In the genomic region with DNA sequence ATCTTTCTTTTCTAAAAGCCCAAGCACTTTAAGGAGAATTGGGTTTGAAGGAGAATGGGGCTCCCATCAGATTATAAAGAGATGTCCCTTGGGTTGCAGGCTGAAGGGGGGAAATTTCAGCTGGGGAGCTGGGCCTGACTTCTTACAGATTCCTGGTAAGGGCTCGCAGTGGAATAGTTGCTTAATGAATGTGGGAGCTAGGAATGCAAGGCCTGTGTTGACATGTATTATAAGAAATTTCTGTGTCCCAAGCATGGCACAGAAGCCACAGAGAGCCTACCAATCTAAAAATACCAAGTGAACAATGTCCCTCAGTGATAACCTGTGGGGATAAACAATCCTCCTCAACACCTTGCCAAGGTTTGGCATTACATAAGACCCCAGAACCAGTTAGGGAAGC, we compare ENCODE assay signal across 26 cellular contexts. TPM values are rescaled to one million over a fixed set of nuclear protein-coding genes. Genes with fewer than 3 reads are reported as not detected.
DNase-seq lines count a peak whose midpoint lies in the region; ATAC-seq, FAIRE-seq and TF ChIP-seq lines count a peak whose summit lies in the region.
"Had no signal": no experiment of that assay in that cellular context is flagged by ENCODE, and none has a peak within 500 bp of the region (broad histone marks: within the 10 kb centered on the region; RNA-seq: fewer than 3 reads in every experiment).

No MANE protein-coding gene starts in this region.

- H3K9me3 ChIP-seq in RWPE2 (ENCODE audit: severe bottlenecking) (no peaks in the 10 kb centered on the region), keratinocyte (ENCODE audit: control insufficient read depth, low read depth, low read length) (no peaks in the 10 kb centered on the region), upper lobe of left lung (no peaks in the 10 kb centered on the region)

- TF ChIP-seq CTCF in AG10803 (conservative IDR thresholded peaks at IDR 0.05; ENCODE audit: low read length) (no peak), RWPE2 (IDR thresholded peaks at IDR 0.05; ENCODE audit: poor library complexity, severe bottlenecking) (no peak), bronchial epithelial cell (IDR thresholded peaks at IDR 0.05; ENCODE audit: insufficient read depth, low read length, severe bottlenecking) (no peak), keratinocyte (optimal IDR thresholded peaks at IDR 0.05 in 1 of 3, IDR thresholded peaks at IDR 0.05 in 1 of 3, conservative IDR thresholded peaks at IDR 0.05 in 1 of 3; ENCODE audit: extremely low read depth in 1 of 3, insufficient read depth in 2 of 3, low read length in 3 of 3) (no peak), upper lobe of left lung (IDR thresholded peaks at IDR 0.05) (no peak)

- H3K27me3 ChIP-seq in RWPE2 (ENCODE audit: insufficient read depth, poor library complexity, severe bottlenecking) = no peaks in the 10 kb centered on the region
- H3K27me3 ChIP-seq in bronchial epithelial cell (ENCODE audit: control insufficient read depth, insufficient read depth, low read length) = no peaks in the 10 kb centered on the region
- no peaks in the 10 kb centered on the region for H3K27me3 ChIP-seq in keratinocyte (ENCODE audit: control insufficient read depth, extremely low read depth, insufficient read depth, low read length)
- H3K27me3 ChIP-seq in upper lobe of left lung = no peaks in the 10 kb centered on the region

- in situ Hi-C loops in G401 (cut with HindIII; ENCODE audit: low sequenced_read_pairs) = no loop called here

- H3K4me3 ChIP-seq in AG10803 (ENCODE audit: low read length) = no peak overlapping the region
- no peak overlapping the region for H3K4me3 ChIP-seq in RWPE2 (ENCODE audit: severe bottlenecking)
- no peak overlapping the region for H3K4me3 ChIP-seq in bronchial epithelial cell (ENCODE audit: low read depth, low read length)
- no peak overlapping the region for H3K4me3 ChIP-seq in keratinocyte (ENCODE audit: control insufficient read depth in 2 of 3, extremely low read depth in 1 of 3, insufficient read depth in 2 of 3, low read depth in 1 of 3, low read length in 3 of 3)
- no peak overlapping the region for H3K4me3 ChIP-seq in upper lobe of left lung
- H3K4me3 ChIP-seq: GM23338, PC-9 had no signal

- no peak overlapping the region for H3K27ac ChIP-seq in RWPE2 (ENCODE audit: poor library complexity, severe bottlenecking)
- H3K27ac ChIP-seq in keratinocyte (ENCODE audit: control insufficient read depth, insufficient read depth, low read length) = no peak overlapping the region
- no peak overlapping the region for H3K27ac ChIP-seq in upper lobe of left lung
- H3K27ac ChIP-seq: 22Rv1, PC-9 had no signal

- TF ChIP-seq EP300 in upper lobe of left lung (IDR thresholded peaks at IDR 0.05) = no peak

- no peaks in the 10 kb centered on the region for H3K79me2 ChIP-seq in keratinocyte (ENCODE audit: control insufficient read depth, insufficient read depth, low read length)

- peak; percentile 6 for DNase-seq in AG10803 (ENCODE audit: low read depth)
- DNase-seq in RWPE2 (ENCODE audit: low spot score) = no peak
- peak; percentile 65 for DNase-seq in bronchial epithelial cell (ENCODE audit: low read depth)
- DNase-seq in keratinocyte (ENCODE audit: low read depth, low spot score) = peak; percentile 5
- DNase-seq in central memory CD4-positive, alpha-beta T cell = no peak
- DNase-seq in upper lobe of left lung = no peak
- DNase-seq in anterior cingulate cortex (lab: John Stamatoyannopoulos, UW) = no peak
- DNase-seq in G401 (ENCODE audit: low spot score) = no peak
- DNase-seq: Calu3; DMS153; DND-41; H9; Karpas-422; NCI-H1105; NCI-H1436 treated with DMSO at 0.1 percent for 48 hours; NCI-H1930; NCI-H2107; NCI-H446 treated with DMSO at 0.1 percent for 48 hours; NCI-H526; NCI-H82; NK-92 treated with Interleukin-12 subunit alpha and Interleukin-12 subunit beta, amount 100 ng/mL, for 24 hours; PC-9; SHP77 had no signal

- dilution Hi-C loops in keratinocyte (cut with MboI; ENCODE audit: extremely low pct_ligation_motif_present, low sequenced_read_pairs) = no loop called here

- H3K36me3 ChIP-seq in RWPE2 (ENCODE audit: low read depth) (no peaks in the 10 kb centered on the region), bronchial epithelial cell (ENCODE audit: control insufficient read depth, insufficient read depth, low read length) (no peaks in the 10 kb centered on the region), keratinocyte (ENCODE audit: control insufficient read depth in 2 of 2, extremely low read depth in 1 of 2, insufficient read depth in 2 of 2, low read length in 2 of 2) (no peaks in the 10 kb centered on the region), upper lobe of left lung (no peaks in the 10 kb centered on the region)

- H3K9ac ChIP-seq in keratinocyte (ENCODE audit: control insufficient read depth, extremely low read depth, insufficient read depth, low read length) = no peak overlapping the region

- peak overlapping the region; percentile 41 for H3K4me2 ChIP-seq in keratinocyte (ENCODE audit: control insufficient read depth, extremely low read depth, insufficient read depth, low read depth, low read length)
- H3K4me2 ChIP-seq: GM23338, PC-9 had no signal

- TF ChIP-seq POLR2A in upper lobe of left lung (IDR thresholded peaks at IDR 0.05) = no peak

- no peaks in the 10 kb centered on the region for H4K20me1 ChIP-seq in keratinocyte (ENCODE audit: control insufficient read depth, extremely low read depth, insufficient read depth, low read length)

- FAIRE-seq in bronchial epithelial cell (lab: Jason Lieb, UNC) (no peak), keratinocyte (lab: Jason Lieb, UNC) (no peak)
- FAIRE-seq: HepG2 had no signal

- H3K9me1 ChIP-seq in keratinocyte (ENCODE audit: control insufficient read depth, extremely low read depth, insufficient read depth, low read length) = no peaks in the 10 kb centered on the region

- H3K4me1 ChIP-seq in RWPE2 (ENCODE audit: insufficient read depth, poor library complexity, severe bottlenecking) (no peaks in the 10 kb centered on the region), keratinocyte (ENCODE audit: control insufficient read depth, extremely low read depth, insufficient read depth, low read length) (no peaks in the 10 kb centered on the region), upper lobe of left lung (no peaks in the 10 kb centered on the region)

- ATAC-seq in RWPE2 (ENCODE audit: low read depth) = peak; percentile 48; the same call in 1 of the 3 replicates
- no peak for ATAC-seq in upper lobe of left lung (ENCODE audit: low FRiP score in 2 of 2)
- ATAC-seq: GM23338, HepG2 had no signal

- 71 to 79% methylated on average over 1 of the region's 1 CpG for WGBS in upper lobe of left lung, 2 donors

- no peak overlapping the region for H2AFZ ChIP-seq in keratinocyte (ENCODE audit: control insufficient read depth, low read length)
- H2AFZ ChIP-seq: GM23338, PC-9 had no signal

RNA-seq across cellular contexts. Expression of a gene that starts 39.3 kb away (rescaled TPM):
- total RNA-seq in bronchial epithelial cell (0.26 and 0.51 TPM in 2 replicates), upper lobe of left lung (1 to 10 TPM in 2 of 6 donors, under 1 TPM in 4; 0.84 to 1.4 (median 0.90) TPM)
- polyA plus RNA-seq in keratinocyte = 0.26 to 0.33 TPM (median 0.27 TPM) in 3 replicates
- polyA plus RNA-seq in keratinocyte (2011; ENCODE audit: low read depth) = 0.67 TPM
- polyA plus RNA-seq in keratinocyte (2011; cell fraction: cytosol; rRNA removed) = 0.10 and 0.27 TPM in 2 replicates
- polyA plus RNA-seq in keratinocyte (2011; cell fraction: nucleus; rRNA removed) = 0.40 and 0.41 TPM in 2 replicates
- 0.07 and 0.13 TPM in 2 replicates for polyA plus RNA-seq in keratinocyte (2012; ENCODE audit: low replicate concordance)
- polyA minus RNA-seq in keratinocyte = 0.56 to 1.5 TPM (median 1.0 TPM) in 3 replicates
- polyA minus RNA-seq in keratinocyte (2011; cell fraction: cytosol; rRNA and poly(A)+ RNA removed) = 0.38 TPM
- polyA minus RNA-seq in keratinocyte (2011; cell fraction: nucleus; rRNA and poly(A)+ RNA removed) = 0.63 and 1.4 TPM in 2 replicates
- total RNA-seq in G401 (2014; rRNA removed; shearing (Covaris generic)) = 5.2 and 5.4 TPM in 2 replicates
- total RNA-seq: Calu3, PC-9 had no signal

RNA-seq across cellular contexts. Expression of a gene that starts 43.1 kb away (rescaled TPM):
- 12.4 and 17.7 TPM in 2 replicates for total RNA-seq in bronchial epithelial cell
- polyA plus RNA-seq in keratinocyte = 12.5 to 36.0 TPM (median 21.5 TPM) in 3 replicates
- polyA plus RNA-seq in keratinocyte (2011; ENCODE audit: low read depth) = 10.1 TPM
- 19.5 and 25.3 TPM in 2 replicates for polyA plus RNA-seq in keratinocyte (2011; cell fraction: cytosol; rRNA removed)
- polyA plus RNA-seq in keratinocyte (2011; cell fraction: nucleus; rRNA removed) = 16.8 and 17.3 TPM in 2 replicates
- 20.5 and 45.7 TPM in 2 replicates for polyA plus RNA-seq in keratinocyte (2012; ENCODE audit: low replicate concordance)
- polyA minus RNA-seq in keratinocyte = 3.7 to 7.4 TPM (median 7.1 TPM) in 3 replicates
- 7.7 TPM for polyA minus RNA-seq in keratinocyte (2011; cell fraction: cytosol; rRNA and poly(A)+ RNA removed)
- 1.6 and 1.8 TPM in 2 replicates for polyA minus RNA-seq in keratinocyte (2011; cell fraction: nucleus; rRNA and poly(A)+ RNA removed)
- 10 to 100 TPM; 11.5 to 43.3 (median 24.3) TPM for total RNA-seq in upper lobe of left lung
- total RNA-seq in G401 (2014; rRNA removed; shearing (Covaris generic)) = 30.9 and 38.0 TPM in 2 replicates

Comparison
In these comparisons a context has a peak if more than half of its experiments do, and no peak if none do; other contexts are left out.
1. DNase-seq: peak in AG10803 (single experiment), bronchial epithelial cell (single experiment) and keratinocyte (single experiment); none in RWPE2 (single experiment), central memory CD4-positive, alpha-beta T cell (single experiment), upper lobe of left lung (0 of 2), anterior cingulate cortex (0 of 58) and G401 (single experiment).